16 cellular contexts compared by ENCODE assay signal in the genomic region with DNA sequence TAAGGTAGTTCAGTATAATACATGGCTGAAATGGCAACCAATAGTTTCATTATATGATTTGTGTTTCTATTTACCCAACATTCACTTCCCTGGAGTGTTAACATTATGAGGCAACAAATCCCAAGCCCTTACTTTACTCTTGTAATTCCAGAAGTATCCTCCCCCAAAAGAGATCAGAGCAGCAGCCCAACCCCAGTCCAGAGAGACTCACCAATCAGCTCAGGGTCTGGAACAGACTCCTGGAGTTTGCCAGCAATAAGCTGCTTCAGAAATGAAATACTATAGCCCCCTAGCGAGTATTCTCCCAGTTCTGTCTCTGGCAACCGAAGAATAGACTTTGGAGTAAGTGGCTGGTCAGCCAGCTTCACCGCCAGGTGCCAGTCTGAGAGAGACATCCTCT.
"Had no signal": no experiment of that assay in that cellular context is flagged by ENCODE, and none has a peak within 500 bp of the region (broad histone marks: within the 10 kb centered on the region; RNA-seq: fewer than 3 reads in every experiment).

No MANE protein-coding gene starts in this region.

- H3K27ac Mint-ChIP-seq: activated CD4-positive, alpha-beta memory T cell treated with anti-CD3 and anti-CD28 coated beads, Interleukin-2, amount 10 ng/mL, durations not matched to agents 7 days and 5 days; activated T-helper 1 cell treated with anti-CD3 and anti-CD28 coated beads, Interleukin-12 subunit alpha, Interleukin-12 subunit beta, Interleukin-2, Interleukin-4 antibody, amounts not matched to agents 30 ng/mL and 10 ng/mL and 1 ng/mL, durations not matched to agents 14 hours and 24 hours and 36 hours; stimulated activated naive CD8-positive, alpha-beta T cell treated with anti-CD3 and anti-CD28 coated beads, Interleukin-15, amount 100 ng/mL, for 72 hours had no signal

- ATAC-seq: body of pancreas; left lobe of liver; stimulated activated naive CD8-positive, alpha-beta T cell treated with anti-CD3 and anti-CD28 coated beads, Interleukin-15, amount 100 ng/mL, for 72 hours had no signal

- H3K9me3 ChIP-seq: adrenal gland, body of pancreas, esophagus muscularis mucosa, testis had no signal

- H3K9me3 Mint-ChIP-seq: stimulated activated naive CD8-positive, alpha-beta T cell treated with anti-CD3 and anti-CD28 coated beads, Interleukin-15, amount 100 ng/mL, for 72 hours had no signal

- H3K27me3 Mint-ChIP-seq: activated CD4-positive, alpha-beta memory T cell treated with anti-CD3 and anti-CD28 coated beads, Interleukin-2, amount 10 ng/mL, durations not matched to agents 7 days and 5 days; stimulated activated naive CD8-positive, alpha-beta T cell treated with anti-CD3 and anti-CD28 coated beads, Interleukin-15, amount 100 ng/mL, for 72 hours had no signal

- DNase-seq: activated CD4-positive, alpha-beta memory T cell treated with anti-CD3 and anti-CD28 coated beads, Interleukin-2, amount 10 ng/mL, durations not matched to agents 7 days and 5 days; activated CD4-positive, alpha-beta T cell treated with anti-CD3 and anti-CD28 coated beads for 1 hour; activated naive CD4-positive, alpha-beta T cell treated with Interleukin-2 at 50 U/mL for 16 hours; adrenal gland; body of pancreas; cerebellar nuclear complex; foreskin fibroblast; mammary epithelial cell; retina; stimulated activated CD4-positive, alpha-beta T cell treated with anti-CD3 and anti-CD28 coated beads, Interleukin-15, amount 100 ng/mL, for 24 hours; stimulated activated CD4-positive, alpha-beta T cell treated with anti-CD3 and anti-CD28 coated beads, Interleukin-4, amount 100 ng/mL, for 24 hours; stimulated activated naive CD8-positive, alpha-beta T cell treated with anti-CD3 and anti-CD28 coated beads, Interleukin-15, amount 100 ng/mL, for 72 hours; testis had no signal

- H3K4me3 ChIP-seq: adrenal gland, body of pancreas, esophagus muscularis mucosa, testis had no signal

- H3K27me3 ChIP-seq: adrenal gland, body of pancreas, esophagus muscularis mucosa, testis had no signal
